In genomic region chr2:96537734-96538486, GRCh38 we compare ENCODE assay signal across 8 cellular contexts. TPM values are rescaled to one million over a fixed set of nuclear protein-coding genes. Genes with fewer than 3 reads are reported as not detected.
DNase-seq lines count a peak whose midpoint lies in the region; ATAC-seq and TF ChIP-seq lines count a peak whose summit lies in the region.

No MANE protein-coding gene starts in this region.

- no peaks in the 10 kb centered on the region for H3K79me1 ChIP-seq in mesendoderm (ENCODE audit: low read length)

- no peak overlapping the region for H3K18ac ChIP-seq in mesendoderm (ENCODE audit: low read length)

- H3K9me3 ChIP-seq in breast epithelium: no peaks in the 10 kb centered on the region
- H3K9me3 ChIP-seq in tibial artery: no peaks in the 10 kb centered on the region

- H3K4me3 ChIP-seq in GM06990 (replicated peaks; ENCODE audit: low read depth, low read length): peak overlapping the region; percentile 94
- H3K4me3 ChIP-seq in breast epithelium: peak overlapping the region; percentile 70 to 99 (median 81)
- H3K4me3 ChIP-seq in mesendoderm (ENCODE audit: low read length): no peak overlapping the region
- H3K4me3 ChIP-seq in tibial artery: peak overlapping the region; percentile 79 to 88

- WGBS in mesendoderm (ENCODE audit: extremely low coverage, insufficient coverage, low lambda C conversion rate): no CpG with 5 or more reads among the region's 36 CpGs

- no peak for TF ChIP-seq POLR2A in breast epithelium (IDR thresholded peaks at IDR 0.05)

- no peak for ATAC-seq in GM19397 (IDR thresholded peaks at IDR 0.05; ENCODE audit: unreplicated experiment)

- no peak overlapping the region for H2BK5ac ChIP-seq in mesendoderm (ENCODE audit: low read length)

- no peak overlapping the region for H4K5ac ChIP-seq in mesendoderm (ENCODE audit: low read length)

- peaks cover 13% of the 10 kb centered on the region for H3K36me3 ChIP-seq in GM06990 (ENCODE audit: control insufficient read depth, insufficient read depth, low read length)
- no peaks in the 10 kb centered on the region for H3K36me3 ChIP-seq in breast epithelium
- H3K36me3 ChIP-seq in mesendoderm (ENCODE audit: control insufficient read depth, insufficient read depth, low read length): no peaks in the 10 kb centered on the region
- H3K36me3 ChIP-seq in tibial artery: peaks cover 0 to 16% (median 11%) of the 10 kb centered on the region in 3 donors

- no peak overlapping the region for H4K8ac ChIP-seq in mesendoderm (ENCODE audit: low read depth, low read length)

- intact Hi-C loops in breast epithelium (cut with DNase I; ENCODE audit: low total_unique reads): no loop called here
- intact Hi-C loops in tibial artery (cut with DNase I; ENCODE audit: low total_unique reads): loop anchor here (5.0 to 10.0 kb wide), 2 partner anchors 97 to 329 kb away; partner anchors contain the start of gene KANSL3

- peak overlapping the region; percentile 68 for H3K9ac ChIP-seq in mesendoderm (ENCODE audit: low read length)

- H2BK15ac ChIP-seq in mesendoderm (replicated peaks; ENCODE audit: low read depth): no peak overlapping the region

- TF ChIP-seq CTCF in GM06990 (IDR thresholded peaks at IDR 0.05; ENCODE audit: insufficient read depth, low read length, poor library complexity, severe bottlenecking) (no peak), breast epithelium (IDR thresholded peaks at IDR 0.05) (no peak), tibial artery (IDR thresholded peaks at IDR 0.05) (no peak)

- H3K4me1 ChIP-seq in breast epithelium (peaks cover 29 to 35% of the 10 kb centered on the region in 2 donors), mesendoderm (ENCODE audit: control insufficient read depth, low read depth, low read length) (peaks cover 13% of the 10 kb centered on the region), tibial artery (peaks cover 4 to 82% (median 73%) of the 10 kb centered on the region in 4 donors)

- no peak overlapping the region for H2BK120ac ChIP-seq in mesendoderm (ENCODE audit: low read depth, low read length)

- H3K79me2 ChIP-seq in mesendoderm (ENCODE audit: control insufficient read depth, insufficient read depth, low read length): no peaks in the 10 kb centered on the region

- H3K4me2 ChIP-seq in mesendoderm (ENCODE audit: low read length): peak overlapping the region; percentile 69

- H2AK5ac ChIP-seq in mesendoderm (ENCODE audit: low read length): no peak overlapping the region

- peak; percentile 58 for DNase-seq in GM06990 (ENCODE audit: extremely low read depth, insufficient read length)
- DNase-seq in T follicular helper cell (ENCODE audit: low read depth): peak; percentile 67
- DNase-seq in breast epithelium (ENCODE audit: low spot score in 2 of 2): no peak
- DNase-seq in mesendoderm: peak; percentile 25
- peak in 1 of 2 donors; percentile 74 for DNase-seq in tibial artery
- no peak for DNase-seq in NCI-H446 treated with DMSO at 0.1 percent for 48 hours (lab: John Stamatoyannopoulos, UW)
- DNase-seq in cerebellum (ENCODE audit: low spot score): no peak

- H3K27ac ChIP-seq in breast epithelium (peak overlapping the region; percentile 95 to 99), mesendoderm (ENCODE audit: low read depth, low read length) (no peak overlapping the region), tibial artery (peak overlapping the region; percentile 94 to 97)

- H3K23ac ChIP-seq in mesendoderm (ENCODE audit: low read length): no peak overlapping the region

- H3K27me3 ChIP-seq in GM06990 (replicated peaks; ENCODE audit: control insufficient read depth, insufficient read depth, low read length): no peaks in the 10 kb centered on the region
- no peaks in the 10 kb centered on the region for H3K27me3 ChIP-seq in breast epithelium
- peaks cover 3% of the 10 kb centered on the region for H3K27me3 ChIP-seq in mesendoderm (ENCODE audit: insufficient read depth, low read length, poor library complexity)
- no peaks in the 10 kb centered on the region for H3K27me3 ChIP-seq in tibial artery

- H3K4ac ChIP-seq in mesendoderm (ENCODE audit: low read depth, low read length): no peak overlapping the region

- H3K56ac ChIP-seq in mesendoderm (ENCODE audit: low read length): peak overlapping the region; percentile 46

RNA-seq across cellular contexts. Expression of gene ARID5A, which starts 1.4 kb away (rescaled TPM):
- total RNA-seq in breast epithelium: 100 to 1,000 TPM in 1 of 3 donors, 10 to 100 TPM in 2; 18.9 to 132 (median 56.4) TPM
- 5.5 TPM for polyA plus RNA-seq in mesendoderm (2013, experiment 1 of 2)
- polyA plus RNA-seq in mesendoderm (2013, experiment 2 of 2): 5.2 TPM
- 2.6 TPM for total RNA-seq in cerebellum

RNA-seq across cellular contexts. Expression of gene NEURL3, which starts 32.8 kb away (rescaled TPM):
- total RNA-seq in breast epithelium (1 to 10 TPM in 2 of 3 donors, not detected in 1; 4.3 to 6.1 TPM), cerebellum (not detected)
- polyA plus RNA-seq in mesendoderm (2013, experiment 1 of 2): not detected
- polyA plus RNA-seq in mesendoderm (2013, experiment 2 of 2): 0.03 TPM

Comparison
In these comparisons a context has a peak if more than half of its experiments do, and no peak if none do; other contexts are left out.
1. DNase-seq: peak in GM06990 (single experiment), T follicular helper cell (single experiment) and mesendoderm (single experiment); none in breast epithelium (0 of 2), NCI-H446 treated with DMSO at 0.1 percent for 48 hours (single experiment) and cerebellum (single experiment).